ENCODE assay signal across 25 cellular contexts in the genomic region with DNA sequence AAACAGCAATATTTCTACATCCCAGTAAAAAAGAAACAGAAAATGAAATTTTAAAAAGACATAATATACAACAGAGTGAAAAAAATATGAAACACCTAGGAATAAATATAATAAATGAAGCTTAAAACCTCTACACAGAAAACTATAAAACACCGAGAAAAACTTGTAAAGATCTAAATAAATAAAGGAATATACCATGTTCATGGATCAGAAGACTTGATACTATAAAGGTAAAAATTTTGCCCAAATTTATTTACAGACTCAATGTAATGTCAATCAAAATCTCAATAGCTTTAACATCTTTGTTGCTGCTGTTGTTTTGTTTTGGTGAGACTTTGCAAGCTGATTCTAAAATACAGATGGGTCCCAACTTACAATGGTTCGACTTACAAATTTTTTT.
"Had no signal": no experiment of that assay in that cellular context is flagged by ENCODE, and none has a peak within 500 bp of the region (broad histone marks: within the 10 kb centered on the region; RNA-seq: fewer than 3 reads in every experiment).

No MANE protein-coding gene starts in this region.

- H3K9ac ChIP-seq: neural progenitor cell had no signal

- H3K4me3 ChIP-seq: dorsolateral prefrontal cortex, gastrocnemius medialis, lung, neural progenitor cell, prostate gland, right atrium auricular region, suprapubic skin, transverse colon, upper lobe of right lung, uterus had no signal

- H2AFZ ChIP-seq: neural progenitor cell had no signal

- H3K27me3 ChIP-seq: right atrium auricular region, suprapubic skin, transverse colon, upper lobe of right lung, uterus had no signal

- H3K4me2 ChIP-seq: neural progenitor cell had no signal

- H3K4me1 Mint-ChIP-seq: stimulated activated naive CD8-positive, alpha-beta T cell treated with anti-CD3 and anti-CD28 coated beads, Interleukin-15, amount 100 ng/mL, for 72 hours had no signal

- H3K27ac Mint-ChIP-seq: endodermal cell; naive thymus-derived CD4-positive, alpha-beta T cell; nephron; neural progenitor cell; stimulated activated naive CD8-positive, alpha-beta T cell treated with anti-CD3 and anti-CD28 coated beads, Interleukin-15, amount 100 ng/mL, for 72 hours had no signal

- H3K27ac ChIP-seq: dorsolateral prefrontal cortex, epithelial cell of prostate, gastrocnemius medialis, neural progenitor cell, prostate gland, right atrium auricular region, suprapubic skin, transverse colon, upper lobe of right lung, uterus had no signal

- H3K36me3 ChIP-seq: gastrocnemius medialis, neural progenitor cell, prostate gland, right atrium auricular region, suprapubic skin, transverse colon, upper lobe of right lung, uterus had no signal

- DNase-seq: dorsolateral prefrontal cortex; effector CD4-positive, alpha-beta T cell; endodermal cell; foreskin fibroblast; gastrocnemius medialis; head of caudate nucleus; kidney; mesendoderm; midbrain; naive thymus-derived CD4-positive, alpha-beta T cell; stimulated activated naive CD4-positive, alpha-beta T cell; stimulated activated naive CD8-positive, alpha-beta T cell treated with anti-CD3 and anti-CD28 coated beads, Interleukin-15, amount 100 ng/mL, for 72 hours; transverse colon; upper lobe of right lung; uterus had no signal

- H3K9me3 ChIP-seq: gastrocnemius medialis, prostate gland, suprapubic skin, upper lobe of right lung had no signal

- H3K4me1 ChIP-seq: gastrocnemius medialis, prostate gland, right atrium auricular region, upper lobe of right lung, uterus had no signal

- ATAC-seq: esophagus mucosa; gastrocnemius medialis; left lobe of liver; naive thymus-derived CD4-positive, alpha-beta T cell; sciatic nerve; stimulated activated naive CD8-positive, alpha-beta T cell treated with anti-CD3 and anti-CD28 coated beads, Interleukin-15, amount 100 ng/mL, for 72 hours; upper lobe of right lung had no signal

- H3K4me3 Mint-ChIP-seq: endodermal cell; naive thymus-derived CD4-positive, alpha-beta T cell; nephron; neural progenitor cell; stimulated activated naive CD8-positive, alpha-beta T cell treated with anti-CD3 and anti-CD28 coated beads, Interleukin-15, amount 100 ng/mL, for 72 hours had no signal
